Comparison of ENCODE assay signal across 10 cellular contexts in genomic region chr1:220217383-220217988, GRCh38. TPM values are rescaled to one million over a fixed set of nuclear protein-coding genes. Genes with fewer than 3 reads are reported as not detected.
DNase-seq lines count a peak whose midpoint lies in the region; ATAC-seq and TF ChIP-seq lines count a peak whose summit lies in the region.
"Had no signal": no experiment of that assay in that cellular context is flagged by ENCODE, and none has a peak within 500 bp of the region (broad histone marks: within the 10 kb centered on the region; RNA-seq: fewer than 3 reads in every experiment).

No MANE protein-coding gene starts in this region.

- H3K36me3 ChIP-seq in brain microvascular endothelial cell (replicated peaks), result no peaks in the 10 kb centered on the region

- no peaks in the 10 kb centered on the region for H3K36me3 Mint-ChIP-seq in neural crest cell (ENCODE audit: low read depth)

- H3K27ac ChIP-seq in brain microvascular endothelial cell, result no peak overlapping the region

- no peaks in the 10 kb centered on the region for H3K27me3 Mint-ChIP-seq in neural crest cell (ENCODE audit: low read depth)
- H3K27me3 Mint-ChIP-seq: naive B cell had no signal

- no peaks in the 10 kb centered on the region for H3K27me3 ChIP-seq in brain microvascular endothelial cell (replicated peaks)

- no peak overlapping the region for H3K4me3 ChIP-seq in brain microvascular endothelial cell (ENCODE audit: low read depth, low read length)

- no peaks in the 10 kb centered on the region for H3K4me1 Mint-ChIP-seq in neural crest cell

- H3K27ac Mint-ChIP-seq in neural crest cell (ENCODE audit: unreplicated experiment), result no peak overlapping the region

- DNase-seq in NCI-H2107 treated with DMSO at 0.1 percent for 48 hours (lab: John Stamatoyannopoulos, UW; ENCODE audit: unreplicated experiment) (peak; percentile 39), NCI-H2107 (lab: John Stamatoyannopoulos, UW) (no peak), LoVo (ENCODE audit: low spot score) (peak; percentile 6), brain microvascular endothelial cell (no peak), neural crest cell (ENCODE audit: low read depth, low spot score) (no peak), DMS 273 (lab: John Stamatoyannopoulos, UW; ENCODE audit: unreplicated experiment) (no peak)
- DNase-seq: activated CD4-positive, CD25-positive, alpha-beta regulatory T cell treated with anti-CD3 and anti-CD28 coated beads, Interleukin-2, amount 50 U/mL, for 72 hours; naive B cell had no signal

- H3K4me3 Mint-ChIP-seq in neural crest cell, result no peak overlapping the region
- H3K4me3 Mint-ChIP-seq: naive B cell had no signal

- H3K9me3 Mint-ChIP-seq in neural crest cell, result no peaks in the 10 kb centered on the region
- H3K9me3 Mint-ChIP-seq: naive B cell had no signal

- ATAC-seq in HG03457 (IDR thresholded peaks at IDR 0.05; ENCODE audit: unreplicated experiment), result no peak
- no peak for ATAC-seq in HG03039 (IDR thresholded peaks at IDR 0.05; ENCODE audit: unreplicated experiment)

- in situ Hi-C loops in brain microvascular endothelial cell (cut with HindIII; ENCODE audit: low pct_ligation_motif_present, low sequenced_read_pairs), result no loop called here

- TF ChIP-seq CTCF in brain microvascular endothelial cell (IDR thresholded peaks at IDR 0.05; ENCODE audit: low read depth, low read length, missing control alignments) (peak; percentile 67), neural crest cell (conservative IDR thresholded peaks at IDR 0.05) (peak; percentile 57)

RNA-seq across cellular contexts. Expression of gene RAB3GAP2, which starts 54.8 kb away (rescaled TPM):
- total RNA-seq in neural crest cell, result 36.4 and 44.1 TPM in 2 replicates

Comparison
In these comparisons a context has a peak if more than half of its experiments do, and no peak if none do; other contexts are left out.
1. DNase-seq: peak in NCI-H2107 treated with DMSO at 0.1 percent for 48 hours (single experiment) and LoVo (single experiment); none in NCI-H2107 (single experiment), brain microvascular endothelial cell (single experiment), neural crest cell (single experiment) and DMS 273 (single experiment).